Comparison of ENCODE assay signal across 1 cellular context in genomic region chr16:82042841-82043240, GRCh38.
TF ChIP-seq lines count a peak whose summit lies in the region.

No MANE protein-coding gene starts in this region.

TF ChIP-seq in IMR-90, 13 proteins besides CTCF, POLR2A, EP300 and RAD21:
- TF ChIP-seq RCOR1 (IDR thresholded peaks at IDR 0.05; ENCODE audit: insufficient replicate concordance, low read length) (no peak), MXI1 (IDR thresholded peaks at IDR 0.05; ENCODE audit: borderline replicate concordance, low read depth, low read length) (no peak), BHLHE40 (IDR thresholded peaks at IDR 0.05; ENCODE audit: low read depth, low read length) (no peak), MAZ (IDR thresholded peaks at IDR 0.05; ENCODE audit: borderline replicate concordance, low read depth, low read length) (no peak), CEBPB (IDR thresholded peaks at IDR 0.05; ENCODE audit: low read depth, low read length) (no peak), USF2 (IDR thresholded peaks at IDR 0.05; ENCODE audit: low read depth, low read length) (no peak)
